11 cellular contexts compared by ENCODE assay signal in the genomic region with DNA sequence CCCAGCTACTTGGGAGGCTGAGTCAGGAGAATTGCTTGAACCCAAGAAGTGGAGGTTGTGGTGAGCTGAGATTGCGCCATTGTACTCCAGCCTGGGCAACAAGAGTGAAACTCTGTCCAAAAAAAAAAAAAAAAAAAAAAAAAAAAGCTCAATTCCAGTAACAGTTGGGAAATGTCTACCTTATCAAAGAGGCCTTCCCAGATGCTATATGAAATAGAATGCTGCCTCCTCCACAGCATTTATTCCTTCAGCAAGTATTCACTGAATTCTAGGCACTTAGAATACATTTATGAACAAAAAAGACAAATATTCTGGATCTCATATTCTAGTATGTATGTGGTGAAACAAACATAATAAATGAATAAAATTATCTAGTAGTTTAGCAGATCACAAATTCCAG. TPM values are rescaled to one million over a fixed set of nuclear protein-coding genes. Genes with fewer than 3 reads are reported as not detected.
"Had no signal": no experiment of that assay in that cellular context is flagged by ENCODE, and none has a peak within 500 bp of the region (broad histone marks: within the 10 kb centered on the region; RNA-seq: fewer than 3 reads in every experiment).

No MANE protein-coding gene starts in this region.

- H3K4me1 ChIP-seq: HAP-1 had no signal

- H3K36me3 ChIP-seq: HAP-1 had no signal

- H3K4me3 ChIP-seq: GM23248, GM23338, HAP-1 had no signal

- H3K9me3 Mint-ChIP-seq: GM23338, HFFc6 had no signal

- H3K4me1 Mint-ChIP-seq: GM23338, H9 had no signal

- DNase-seq: GM23248, GOT3, H9, HCEC 1CT, HFFc6 had no signal

- ATAC-seq: GM23338, HCT116 had no signal

- H3K4me3 Mint-ChIP-seq: GM23338, H9, HFFc6 had no signal

- H3K27ac Mint-ChIP-seq: GM23338, H9, HFFc6 had no signal

- H3K27ac ChIP-seq: GM23248 had no signal

- H3K9me3 ChIP-seq: HAP-1 had no signal

RNA-seq across cellular contexts. Expression of a gene that starts 12.8 kb away (rescaled TPM):
- total RNA-seq: GM23248, H1 had no signal

RNA-seq across cellular contexts. Expression of a gene that starts 38.4 kb away (rescaled TPM):
- total RNA-seq: GM23248, GM23338, H1, H4, H7, H9, HFFc6 had no signal

RNA-seq across cellular contexts. Expression of a gene that starts 46.6 kb away (rescaled TPM):
- total RNA-seq: GM23248, GM23338, H1, H4, H7, H9, HFFc6 had no signal
